8 cellular contexts compared by ENCODE assay signal in the genomic region with DNA sequence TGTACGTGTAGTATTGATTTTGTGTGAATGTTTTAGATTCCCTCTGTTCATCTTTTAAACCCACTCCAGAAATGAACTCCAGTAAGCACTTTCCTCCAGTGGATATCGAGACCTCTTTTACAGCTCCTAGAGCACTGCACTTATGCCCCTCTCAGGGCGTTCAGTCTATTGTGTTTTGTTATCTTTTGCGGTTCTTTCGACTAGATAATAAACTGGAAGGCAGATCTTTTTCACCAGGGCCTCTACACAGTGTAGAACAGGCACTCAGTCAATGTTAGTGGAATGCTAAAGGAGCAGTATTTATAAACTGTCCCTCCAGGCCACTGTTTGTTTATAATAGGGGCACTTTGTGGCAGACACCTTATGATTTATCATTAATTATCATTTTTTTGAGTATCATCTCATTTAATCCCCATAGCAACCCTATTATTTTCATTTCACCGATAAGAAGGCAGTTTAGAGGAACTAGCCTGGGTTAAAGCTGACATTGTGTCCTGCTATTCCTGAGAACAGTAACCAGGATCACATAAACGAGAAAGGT. TPM values are rescaled to one million over a fixed set of nuclear protein-coding genes. Genes with fewer than 3 reads are reported as not detected.
DNase-seq lines count a peak whose midpoint lies in the region; ATAC-seq and TF ChIP-seq lines count a peak whose summit lies in the region.

No MANE protein-coding gene starts in this region.

- no peaks in the 10 kb centered on the region for H3K27me3 Mint-ChIP-seq in activated T-helper 1 cell treated with anti-CD3 and anti-CD28 coated beads, Interleukin-12 subunit alpha, Interleukin-12 subunit beta, Interleukin-2, Interleukin-4 antibody, amounts not matched to agents 30 ng/mL and 10 ng/mL and 1 ng/mL, durations not matched to agents 14 hours and 24 hours and 36 hours (ENCODE audit: insufficient read depth)

- H3K36me3 Mint-ChIP-seq in activated T-helper 1 cell treated with anti-CD3 and anti-CD28 coated beads, Interleukin-12 subunit alpha, Interleukin-12 subunit beta, Interleukin-2, Interleukin-4 antibody, amounts not matched to agents 30 ng/mL and 10 ng/mL and 1 ng/mL, durations not matched to agents 14 hours and 24 hours and 36 hours (ENCODE audit: low read depth): peaks cover 25% of the 10 kb centered on the region

- peak overlapping the region; percentile 86 for H3K4me3 Mint-ChIP-seq in activated T-helper 1 cell treated with anti-CD3 and anti-CD28 coated beads, Interleukin-12 subunit alpha, Interleukin-12 subunit beta, Interleukin-2, Interleukin-4 antibody, amounts not matched to agents 30 ng/mL and 10 ng/mL and 1 ng/mL, durations not matched to agents 14 hours and 24 hours and 36 hours

- ATAC-seq in HG02588 (IDR thresholded peaks at IDR 0.05; ENCODE audit: unreplicated experiment): no peak

- H3K27ac ChIP-seq in HUES64 (ENCODE audit: low read depth, low read length): peak overlapping the region; percentile 92
- peak overlapping the region; percentile 91 to 94 for H3K27ac ChIP-seq in tibial artery

- peaks cover 67% of the 10 kb centered on the region for H3K4me1 Mint-ChIP-seq in activated T-helper 1 cell treated with anti-CD3 and anti-CD28 coated beads, Interleukin-12 subunit alpha, Interleukin-12 subunit beta, Interleukin-2, Interleukin-4 antibody, amounts not matched to agents 30 ng/mL and 10 ng/mL and 1 ng/mL, durations not matched to agents 14 hours and 24 hours and 36 hours (ENCODE audit: low read depth)

- peak overlapping the region; percentile 56 for H3K4me3 ChIP-seq in BJ (ENCODE audit: low read depth, low read length)
- H3K4me3 ChIP-seq in HUES64 (ENCODE audit: low read length): peak overlapping the region; percentile 68
- H3K4me3 ChIP-seq in kidney epithelial cell (ENCODE audit: low read depth, low read length): peak overlapping the region; percentile 71
- peak overlapping the region; percentile 78 to 82 for H3K4me3 ChIP-seq in tibial artery

- H3K9me3 Mint-ChIP-seq in activated T-helper 1 cell treated with anti-CD3 and anti-CD28 coated beads, Interleukin-12 subunit alpha, Interleukin-12 subunit beta, Interleukin-2, Interleukin-4 antibody, amounts not matched to agents 30 ng/mL and 10 ng/mL and 1 ng/mL, durations not matched to agents 14 hours and 24 hours and 36 hours: no peaks in the 10 kb centered on the region

- H3K27ac Mint-ChIP-seq in activated T-helper 1 cell treated with anti-CD3 and anti-CD28 coated beads, Interleukin-12 subunit alpha, Interleukin-12 subunit beta, Interleukin-2, Interleukin-4 antibody, amounts not matched to agents 30 ng/mL and 10 ng/mL and 1 ng/mL, durations not matched to agents 14 hours and 24 hours and 36 hours: peak overlapping the region; percentile 94

- peaks cover 25% of the 10 kb centered on the region for H3K4me1 ChIP-seq in HUES64 (ENCODE audit: insufficient read depth, low read length)
- peaks cover 0 to 59% (median 35%) of the 10 kb centered on the region in 4 donors for H3K4me1 ChIP-seq in tibial artery

- no peaks in the 10 kb centered on the region for H3K36me3 ChIP-seq in BJ (ENCODE audit: control insufficient read depth, insufficient read depth, low read length)
- peaks cover 3% of the 10 kb centered on the region; the same call in 1 of the 2 replicates for H3K36me3 ChIP-seq in HUES64 (ENCODE audit: insufficient read depth, low read length)
- H3K36me3 ChIP-seq in kidney epithelial cell (ENCODE audit: control insufficient read depth, insufficient read depth, low read length): no peaks in the 10 kb centered on the region
- no peaks in the 10 kb centered on the region for H3K36me3 ChIP-seq in tibial artery

- TF ChIP-seq CTCF in BJ (IDR thresholded peaks at IDR 0.05; ENCODE audit: insufficient read depth, low read depth, low read length) (no peak), kidney epithelial cell (IDR thresholded peaks at IDR 0.05; ENCODE audit: insufficient read depth, low read length, poor library complexity, severe bottlenecking) (no peak), tibial artery (IDR thresholded peaks at IDR 0.05) (no peak)

- DNase-seq in BJ (ENCODE audit: low read depth): no peak
- no peak for DNase-seq in activated T-helper 1 cell treated with anti-CD3 and anti-CD28 coated beads, Interleukin-12 subunit alpha, Interleukin-12 subunit beta, Interleukin-2, Interleukin-4 antibody, amounts not matched to agents 30 ng/mL and 10 ng/mL and 1 ng/mL, durations not matched to agents 14 hours and 24 hours and 36 hours (ENCODE audit: low spot score)
- DNase-seq in kidney epithelial cell (ENCODE audit: low read depth): no peak
- no peak for DNase-seq in tibial artery
- DNase-seq in activated effector memory CD4-positive, alpha-beta T cell treated with Interleukin-2 at 50 U/mL for 16 hours: no peak
- DNase-seq in ecto neural progenitor cell (ENCODE audit: low spot score): no peak

- 80% methylated on average over 6 of the region's 7 CpGs for WGBS in HUES64

- intact Hi-C loops in activated T-helper 1 cell treated with anti-CD3 and anti-CD28 coated beads, Interleukin-12 subunit alpha, Interleukin-12 subunit beta, Interleukin-2, Interleukin-4 antibody, amounts not matched to agents 30 ng/mL and 10 ng/mL and 1 ng/mL, durations not matched to agents 14 hours and 24 hours and 36 hours (cut with micrococcal nuclease): loop anchor here (2.0 to 5.0 kb wide), 3 partner anchors 316 to 745 kb away; a partner anchor contains a TSS
- intact Hi-C loops in tibial artery (cut with DNase I; ENCODE audit: low total_unique reads): loop anchor here (10.0 kb wide), 1 partner anchor 653 kb away; a partner anchor contains a TSS

- POLR2A ChIA-PET in BJ (lab: Charles Lee): interaction anchor here (0.6 kb wide), 1 partner anchor 10 kb away, joined by 3 read pairs; no protein-coding TSS in a partner anchor

- H3K27me3 ChIP-seq in BJ (ENCODE audit: control insufficient read depth, insufficient read depth, low read length): no peaks in the 10 kb centered on the region
- no peaks in the 10 kb centered on the region for H3K27me3 ChIP-seq in HUES64 (ENCODE audit: insufficient read depth, low read length)
- H3K27me3 ChIP-seq in kidney epithelial cell (ENCODE audit: control insufficient read depth, insufficient read depth, low read length): no peaks in the 10 kb centered on the region
- H3K27me3 ChIP-seq in tibial artery: no peaks in the 10 kb centered on the region

- no peaks in the 10 kb centered on the region for H3K9me3 ChIP-seq in HUES64 (ENCODE audit: insufficient read depth, low read depth, low read length)
- no peaks in the 10 kb centered on the region for H3K9me3 ChIP-seq in tibial artery

- CTCF ChIA-PET in BJ (lab: Yijun Ruan, JAX): interaction anchor here (4.5 kb wide), 1 partner anchor 107 kb away, joined by 56 read pairs; no protein-coding TSS in a partner anchor

- peak overlapping the region; percentile 78 for H3K9ac ChIP-seq in HUES64 (ENCODE audit: low read depth, low read length)

RNA-seq across cellular contexts. Expression of a gene that starts 0.7 kb away (rescaled TPM):
- polyA plus RNA-seq in BJ (2011; rRNA removed): 12.9 and 23.3 TPM in 2 replicates
- 14.0 and 19.8 TPM in 2 replicates for polyA minus RNA-seq in BJ (2011; rRNA and poly(A)+ RNA removed)
- 12.7 TPM for polyA plus RNA-seq in HUES64 (2013, experiment 1 of 2)
- polyA plus RNA-seq in HUES64 (2013, experiment 2 of 2): 15.5 TPM
- 55.1 and 61.0 TPM in 2 replicates for total RNA-seq in activated T-helper 1 cell treated with anti-CD3 and anti-CD28 coated beads, Interleukin-12 subunit alpha, Interleukin-12 subunit beta, Interleukin-2, Interleukin-4 antibody, amounts not matched to agents 30 ng/mL and 10 ng/mL and 1 ng/mL, durations not matched to agents 14 hours and 24 hours and 36 hours
- total RNA-seq in kidney epithelial cell: 16.4 and 18.7 TPM in 2 replicates
